3 cellular contexts compared by ENCODE assay signal in genomic region chr9:137214620-137215019, GRCh38.
TF ChIP-seq lines count a peak whose summit lies in the region.

No MANE protein-coding gene starts in this region.

TF ChIP-seq in HEK293, 187 proteins besides CTCF, POLR2A, EP300 and RAD21:
- TF ChIP-seq EGR2 (tag by site-specific recombination; IDR thresholded peaks at IDR 0.05; ENCODE audit: low read depth) (peak; percentile 83), ZNF133 (tag by site-specific recombination; IDR thresholded peaks at IDR 0.05) (no peak), ZFHX2 (tag by site-specific recombination; conservative IDR thresholded peaks at IDR 0.05) (peak; percentile 72), ZNF121 (tag by site-specific recombination; IDR thresholded peaks at IDR 0.05) (no peak), PRDM1 (tag by site-specific recombination; IDR thresholded peaks at IDR 0.05) (no peak), ZNF600 (tag by site-specific recombination; IDR thresholded peaks at IDR 0.05) (0 out of 2 replicates have a peak, but pooled peaks have one; percentile 19), ZNF830 (tag by site-specific recombination; IDR thresholded peaks at IDR 0.05; ENCODE audit: low read depth) (no peak), SCRT1 (tag by site-specific recombination; IDR thresholded peaks at IDR 0.05; ENCODE audit: borderline replicate concordance) (no peak)

TF ChIP-seq in endothelial cell of umbilical vein, 7 proteins besides CTCF, POLR2A, EP300 and RAD21:
- TF ChIP-seq FOS (IDR thresholded peaks at IDR 0.05; ENCODE audit: borderline replicate concordance, insufficient read depth, low read length) (no peak), JUN (IDR thresholded peaks at IDR 0.05; ENCODE audit: borderline replicate concordance, insufficient read depth, insufficient read length, low read depth) (no peak), GATA2 (IDR thresholded peaks at IDR 0.05; ENCODE audit: insufficient read depth, insufficient read length, low read depth, low read length) (no peak), MAX (IDR thresholded peaks at IDR 0.05; ENCODE audit: insufficient read depth, insufficient read length) (no peak), MYC (IDR thresholded peaks at IDR 0.05; ENCODE audit: low read depth, low read length) (no peak), EZH2 (IDR thresholded peaks at IDR 0.05; ENCODE audit: borderline replicate concordance, low read depth, low read length, severe bottlenecking) (no peak), POLR2AphosphoS5 (IDR thresholded peaks at IDR 0.05; ENCODE audit: insufficient read depth, low read depth, low read length) (no peak)

TF ChIP-seq in GM23338, 12 proteins besides CTCF, POLR2A, EP300 and RAD21:
- TF ChIP-seq ETS1 (IDR thresholded peaks at IDR 0.05) (no peak), POLR2AphosphoS5 (IDR thresholded peaks at IDR 0.05; ENCODE audit: low read depth) (no peak), EZH2phosphoT487 (IDR thresholded peaks at IDR 0.05; ENCODE audit: unreplicated experiment) (no peak)
TF ChIP-seq in GM23338: peak in this region for 0.
